ENCODE assay signal across 22 cellular contexts in the genomic region with DNA sequence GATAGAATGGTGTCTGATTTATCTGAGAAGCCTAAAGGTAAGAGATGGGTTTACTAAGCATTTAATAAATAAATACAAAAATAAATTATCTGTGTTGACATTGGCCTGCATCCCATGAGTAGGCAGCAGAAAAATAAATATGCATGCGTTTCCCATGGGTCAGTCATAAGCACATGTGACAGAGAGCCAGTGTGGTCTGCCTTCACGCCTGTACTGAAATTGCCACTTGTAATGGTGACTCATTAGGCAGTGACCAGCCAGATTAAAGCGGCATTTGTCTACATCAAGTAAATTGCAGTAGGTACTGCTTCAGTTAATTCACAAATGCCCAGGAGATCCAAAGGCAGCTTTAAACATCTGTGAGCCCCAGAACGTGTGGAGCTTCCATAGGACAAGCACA.
A peak's percentile ranks its signal among the peaks of the same experiment; 100 is the strongest.
DNase-seq lines count a peak whose midpoint lies in the region; ATAC-seq and TF ChIP-seq lines count a peak whose summit lies in the region.
"Had no signal": no experiment of that assay in that cellular context is flagged by ENCODE, and none has a peak within 500 bp of the region (broad histone marks: within the 10 kb centered on the region; RNA-seq: fewer than 3 reads in every experiment).

No MANE protein-coding gene starts in this region.

- no peaks in the 10 kb centered on the region for H3K36me3 Mint-ChIP-seq in endodermal cell (ENCODE audit: low read depth)

- peak; percentile 43 for DNase-seq in EH (ENCODE audit: low read depth)
- DNase-seq in NCI-H2029 (lab: John Stamatoyannopoulos, UW), result peak; percentile 71
- peak; percentile 48 for DNase-seq in choroid plexus epithelial cell (ENCODE audit: low read depth)
- peak; percentile 64 for DNase-seq in myocyte (ENCODE audit: low read depth)
- DNase-seq in putamen (ENCODE audit: low spot score), result no peak
- DNase-seq in endodermal cell, result no peak
- DNase-seq: activated CD4-positive, CD25-positive, alpha-beta regulatory T cell treated with anti-CD3 and anti-CD28 coated beads, Interleukin-2, amount 50 U/mL, for 72 hours; activated gamma-delta T cell treated with Interleukin-2 at 50 U/mL for 16 hours; DND-41; effector CD4-positive, alpha-beta T cell; foreskin melanocyte; HFFc6; NCI-H1694; NCI-H526; small intestine; stimulated activated naive CD4-positive, alpha-beta T cell; uterus had no signal

- H3K4me3 Mint-ChIP-seq in endodermal cell, result no peak overlapping the region
- H3K4me3 Mint-ChIP-seq: HFFc6; T-helper 1 cell treated with Interleukin-12 subunit alpha and Interleukin-12 subunit beta and Interleukin-4 antibody, amounts not matched to agents 30 μg/mL and 1 μg/mL, for 36 hours had no signal

- no peaks in the 10 kb centered on the region for H3K27me3 ChIP-seq in endodermal cell (ENCODE audit: control insufficient read depth, insufficient read depth, low read length, poor library complexity, severe bottlenecking)
- H3K27me3 ChIP-seq: ascending aorta, uterus had no signal

- no peak overlapping the region for H3K27ac Mint-ChIP-seq in endodermal cell
- H3K27ac Mint-ChIP-seq: HFFc6; T-helper 1 cell treated with Interleukin-12 subunit alpha and Interleukin-12 subunit beta and Interleukin-4 antibody, amounts not matched to agents 30 μg/mL and 1 μg/mL, for 36 hours had no signal

- H3K27me3 Mint-ChIP-seq in endodermal cell (ENCODE audit: insufficient read depth), result no peaks in the 10 kb centered on the region

- no peaks in the 10 kb centered on the region for H3K4me1 ChIP-seq in endodermal cell (ENCODE audit: control insufficient read depth, insufficient read depth, low read length)
- H3K4me1 ChIP-seq: uterus had no signal

- H3K4me1 Mint-ChIP-seq in endodermal cell, result no peaks in the 10 kb centered on the region

- no peaks in the 10 kb centered on the region for H3K9me3 ChIP-seq in endodermal cell (ENCODE audit: control insufficient read depth, low read length)
- H3K9me3 ChIP-seq: ascending aorta, uterus had no signal

- no peak for TF ChIP-seq CTCF in choroid plexus epithelial cell (conservative IDR thresholded peaks at IDR 0.05; ENCODE audit: low read depth, low read length)
- TF ChIP-seq CTCF in endodermal cell (conservative IDR thresholded peaks at IDR 0.05), result no peak

- H3K9ac ChIP-seq in endodermal cell (ENCODE audit: extremely low read depth, low read length, poor library complexity, severe bottlenecking), result no peak overlapping the region

- H3K9me3 Mint-ChIP-seq in endodermal cell, result no peaks in the 10 kb centered on the region
- H3K9me3 Mint-ChIP-seq: HFFc6 had no signal

- H3K4me3 ChIP-seq in choroid plexus epithelial cell (ENCODE audit: low read depth, low read length), result no peak overlapping the region
- no peak overlapping the region for H3K4me3 ChIP-seq in endodermal cell (ENCODE audit: low read length)
- H3K4me3 ChIP-seq: ascending aorta, uterus had no signal

- H3K27ac ChIP-seq in endodermal cell (ENCODE audit: low read depth, low read length), result no peak overlapping the region
- H3K27ac ChIP-seq: uterus had no signal

- 94 to 97% methylated on average over 3 to 4 of the region's 4 CpGs for WGBS in endodermal cell (ENCODE audit: insufficient coverage in 1 of 2, insufficient read length in 1 of 2), 2 experiments

- ATAC-seq in HG03025 (IDR thresholded peaks at IDR 0.05; ENCODE audit: low FRiP score, unreplicated experiment) (no peak), GM19463 (IDR thresholded peaks at IDR 0.05; ENCODE audit: unreplicated experiment) (no peak)
- ATAC-seq: Panc1 had no signal

- no peaks in the 10 kb centered on the region for H3K36me3 ChIP-seq in endodermal cell (ENCODE audit: control insufficient read depth, insufficient read depth, low read length)
- H3K36me3 ChIP-seq: ascending aorta, uterus had no signal

Comparison
In these comparisons a context has a peak if more than half of its experiments do, and no peak if none do; other contexts are left out.
1. DNase-seq: peak in EH (single experiment), NCI-H2029 (single experiment), choroid plexus epithelial cell (single experiment) and myocyte (single experiment); none in putamen (single experiment) and endodermal cell (single experiment).